Comparison of ENCODE assay signal across 8 cellular contexts in the genomic region with DNA sequence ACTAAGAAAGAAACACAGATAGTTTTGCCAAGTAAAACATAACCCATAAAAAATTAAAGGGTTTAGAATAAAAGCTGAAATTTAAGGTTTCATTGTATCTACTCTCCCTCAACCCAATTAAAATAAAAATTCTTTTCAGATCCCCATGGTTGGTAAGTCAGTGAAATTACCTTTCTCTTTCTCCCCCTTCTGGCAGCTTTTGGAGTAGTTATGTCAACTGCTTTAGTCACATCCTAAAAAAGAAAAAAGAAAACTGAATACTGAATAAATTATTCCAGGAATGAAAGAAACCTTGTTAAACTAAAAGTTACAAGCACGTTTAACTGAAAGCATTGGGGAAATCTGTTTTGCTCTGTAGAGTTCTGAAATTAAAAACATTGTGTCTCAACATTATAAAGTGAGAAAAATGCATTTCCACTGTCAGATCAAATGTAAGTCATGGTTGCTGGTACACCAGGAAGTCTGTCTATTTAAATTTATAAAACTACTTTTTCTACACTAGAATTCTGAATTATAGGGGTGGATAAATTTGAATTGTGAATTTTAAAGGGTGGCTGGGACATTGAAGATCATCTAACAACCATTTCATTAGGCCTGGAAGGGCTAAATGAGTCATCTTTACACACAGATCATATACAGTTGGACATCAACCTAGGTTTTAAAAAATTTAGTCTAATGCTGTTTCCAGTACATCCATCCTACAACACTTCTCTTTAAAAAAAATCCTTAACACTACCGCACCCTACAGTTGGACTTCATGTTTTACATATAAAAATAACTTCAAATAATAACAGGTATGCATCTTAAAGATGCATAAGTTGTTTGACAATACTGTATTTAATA. TPM values are rescaled to one million over a fixed set of nuclear protein-coding genes. Genes with fewer than 3 reads are reported as not detected.
DNase-seq lines count a peak whose midpoint lies in the region; ATAC-seq, FAIRE-seq and TF ChIP-seq lines count a peak whose summit lies in the region.

No MANE protein-coding gene starts in this region.

- no peak overlapping the region for H3K4me3 Mint-ChIP-seq in activated CD4-positive, alpha-beta T cell treated with anti-CD3 and anti-CD28 coated beads, Interleukin-2, amount 10 ng/mL, durations not matched to agents 7 days and 5 days
- no peak overlapping the region for H3K4me3 Mint-ChIP-seq in stimulated activated effector memory CD8-positive, alpha-beta T cell treated with anti-CD3 and anti-CD28 coated beads, Interleukin-12 subunit alpha, Interleukin-12 subunit beta, amount 100 ng/mL, for 72 hours

- CTCF ChIA-PET in activated CD4-positive, alpha-beta T cell treated with anti-CD3 and anti-CD28 coated beads, Interleukin-2, amount 10 ng/mL, durations not matched to agents 7 days and 5 days (lab: Charles Lee), result no interaction called here

- no peak for ATAC-seq in stimulated activated effector memory CD8-positive, alpha-beta T cell treated with anti-CD3 and anti-CD28 coated beads, Interleukin-12 subunit alpha, Interleukin-12 subunit beta, amount 100 ng/mL, for 72 hours
- ATAC-seq in GM18505 (IDR thresholded peaks at IDR 0.05; ENCODE audit: unreplicated experiment), result no peak

- peak overlapping the region; percentile 25 for H3K27ac Mint-ChIP-seq in activated CD4-positive, alpha-beta T cell treated with anti-CD3 and anti-CD28 coated beads, Interleukin-2, amount 10 ng/mL, durations not matched to agents 7 days and 5 days
- H3K27ac Mint-ChIP-seq in stimulated activated effector memory CD8-positive, alpha-beta T cell treated with anti-CD3 and anti-CD28 coated beads, Interleukin-12 subunit alpha, Interleukin-12 subunit beta, amount 100 ng/mL, for 72 hours, result peak overlapping the region; percentile 64

- TF ChIP-seq CTCF in epithelial cell of esophagus (IDR thresholded peaks at IDR 0.05; ENCODE audit: insufficient read depth, low read depth, low read length, missing control alignments), result peak; percentile 52

- peaks cover 9% of the 10 kb centered on the region for H3K4me1 ChIP-seq in HAP-1

- POLR2A ChIA-PET in activated CD4-positive, alpha-beta T cell treated with anti-CD3 and anti-CD28 coated beads, Interleukin-2, amount 10 ng/mL, durations not matched to agents 7 days and 5 days (lab: Charles Lee), result no interaction called here

- TF ChIP-seq POLR2A in GM18505 (IDR thresholded peaks at IDR 0.05; ENCODE audit: borderline replicate concordance, extremely low read depth, insufficient read depth, insufficient read length), result no peak

- H3K4me1 Mint-ChIP-seq in activated CD4-positive, alpha-beta T cell treated with anti-CD3 and anti-CD28 coated beads, Interleukin-2, amount 10 ng/mL, durations not matched to agents 7 days and 5 days, result peaks cover 19% of the 10 kb centered on the region
- peaks cover 23% of the 10 kb centered on the region for H3K4me1 Mint-ChIP-seq in stimulated activated effector memory CD8-positive, alpha-beta T cell treated with anti-CD3 and anti-CD28 coated beads, Interleukin-12 subunit alpha, Interleukin-12 subunit beta, amount 100 ng/mL, for 72 hours

- peaks cover 46% of the 10 kb centered on the region for H3K36me3 ChIP-seq in HAP-1 (replicated peaks)

- no peaks in the 10 kb centered on the region for H3K9me3 ChIP-seq in HAP-1

- FAIRE-seq in RCC 7860 (lab: Jason Lieb, UNC), result peak; percentile 57

- no peak for DNase-seq in activated CD4-positive, alpha-beta T cell treated with anti-CD3 and anti-CD28 coated beads, Interleukin-2, amount 10 ng/mL, durations not matched to agents 7 days and 5 days
- DNase-seq in activated CD4-positive, alpha-beta T cell treated with anti-CD3 and anti-CD28 coated beads, Interleukin-2, amount 50 U/mL, for 48 hours, result no peak
- DNase-seq in RCC 7860 (ENCODE audit: low spot score) (peak; percentile 14), epithelial cell of esophagus (ENCODE audit: low read depth) (peak; percentile 24), mesenteric fat pad (ENCODE audit: low spot score) (no peak), HAP-1 (ENCODE audit: low spot score in 2 of 2) (no peak)
- DNase-seq in stimulated activated effector memory CD8-positive, alpha-beta T cell treated with anti-CD3 and anti-CD28 coated beads, Interleukin-12 subunit alpha, Interleukin-12 subunit beta, amount 100 ng/mL, for 72 hours (ENCODE audit: low spot score in 2 of 2), result no peak

- peaks cover 46% of the 10 kb centered on the region for H3K36me3 Mint-ChIP-seq in activated CD4-positive, alpha-beta T cell treated with anti-CD3 and anti-CD28 coated beads, Interleukin-2, amount 10 ng/mL, durations not matched to agents 7 days and 5 days (ENCODE audit: low read depth)
- H3K36me3 Mint-ChIP-seq in stimulated activated effector memory CD8-positive, alpha-beta T cell treated with anti-CD3 and anti-CD28 coated beads, Interleukin-12 subunit alpha, Interleukin-12 subunit beta, amount 100 ng/mL, for 72 hours, result peaks cover 88% of the 10 kb centered on the region

- no peaks in the 10 kb centered on the region for H3K27me3 Mint-ChIP-seq in activated CD4-positive, alpha-beta T cell treated with anti-CD3 and anti-CD28 coated beads, Interleukin-2, amount 10 ng/mL, durations not matched to agents 7 days and 5 days

- H3K9me3 Mint-ChIP-seq in activated CD4-positive, alpha-beta T cell treated with anti-CD3 and anti-CD28 coated beads, Interleukin-2, amount 10 ng/mL, durations not matched to agents 7 days and 5 days, result no peaks in the 10 kb centered on the region
- H3K9me3 Mint-ChIP-seq in stimulated activated effector memory CD8-positive, alpha-beta T cell treated with anti-CD3 and anti-CD28 coated beads, Interleukin-12 subunit alpha, Interleukin-12 subunit beta, amount 100 ng/mL, for 72 hours, result no peaks in the 10 kb centered on the region

- no peaks in the 10 kb centered on the region for H3K27me3 ChIP-seq in HAP-1 (ENCODE audit: low read depth)

- in situ Hi-C loops in HAP-1 (cut with MboI; ENCODE audit: low sequenced_read_pairs), result no loop called here

- H3K4me3 ChIP-seq in epithelial cell of esophagus (ENCODE audit: low read length) (no peak overlapping the region), HAP-1 (no peak overlapping the region)

RNA-seq across cellular contexts. Expression of a gene that starts 24.7 kb away (rescaled TPM):
- 100 to 1,000 TPM; 148 to 169 TPM for total RNA-seq in activated CD4-positive, alpha-beta T cell treated with anti-CD3 and anti-CD28 coated beads, Interleukin-2, amount 10 ng/mL, durations not matched to agents 7 days and 5 days
- 22.2 TPM for total RNA-seq in mesenteric fat pad

Comparison
In these comparisons a context has a peak if more than half of its experiments do, and no peak if none do; other contexts are left out.
1. DNase-seq: peak in RCC 7860 (single experiment) and epithelial cell of esophagus (single experiment); none in activated CD4-positive, alpha-beta T cell treated with anti-CD3 and anti-CD28 coated beads, Interleukin-2, amount 10 ng/mL, durations not matched to agents 7 days and 5 days (single experiment), activated CD4-positive, alpha-beta T cell treated with anti-CD3 and anti-CD28 coated beads, Interleukin-2, amount 50 U/mL, for 48 hours (0 of 2), stimulated activated effector memory CD8-positive, alpha-beta T cell treated with anti-CD3 and anti-CD28 coated beads, Interleukin-12 subunit alpha, Interleukin-12 subunit beta, amount 100 ng/mL, for 72 hours (0 of 2), mesenteric fat pad (single experiment) and HAP-1 (0 of 2).